ENCODE assay signal across 17 cellular contexts in the genomic region with DNA sequence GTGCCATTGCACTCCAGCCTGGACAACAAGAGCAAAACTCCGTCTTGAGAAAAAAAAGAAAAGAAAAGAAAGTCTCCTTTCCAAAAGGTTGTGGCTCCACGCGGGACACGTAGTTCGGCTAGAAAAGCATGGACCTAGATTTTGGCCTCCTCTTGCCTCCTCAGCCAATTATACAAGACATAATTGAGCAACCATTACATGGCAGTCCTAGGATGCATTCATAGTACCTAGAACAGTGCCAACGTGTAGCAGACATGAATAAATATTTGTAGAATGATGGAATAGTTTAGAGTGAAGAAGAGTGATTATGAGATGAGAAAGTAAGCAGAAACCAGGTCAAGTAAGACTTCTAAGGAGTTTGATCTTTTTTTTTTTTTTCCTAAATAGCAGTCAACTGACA.
DNase-seq lines count a peak whose midpoint lies in the region.
"Had no signal": no experiment of that assay in that cellular context is flagged by ENCODE, and none has a peak within 500 bp of the region (broad histone marks: within the 10 kb centered on the region; RNA-seq: fewer than 3 reads in every experiment).

No MANE protein-coding gene starts in this region.

- H3K36me3 ChIP-seq in Karpas-422 (ENCODE audit: insufficient read depth, low read length), result peaks cover 5% of the 10 kb centered on the region; the same call in 1 of the 2 replicates

- no peaks in the 10 kb centered on the region for H3K9me3 ChIP-seq in Karpas-422 (ENCODE audit: low read length)
- H3K9me3 ChIP-seq: A549, MG63 had no signal

- no peaks in the 10 kb centered on the region for H3K9me3 Mint-ChIP-seq in activated naive CD4-positive, alpha-beta T cell treated with anti-CD3 and anti-CD28 coated beads, Interleukin-2, amount 50 U/mL, for 24 hours

- H3K9me2 ChIP-seq in Karpas-422 (replicated peaks; ENCODE audit: insufficient read depth, low read length), result no peaks in the 10 kb centered on the region

- H3K9ac ChIP-seq in Karpas-422 (ENCODE audit: low read length), result no peak overlapping the region

- peaks cover 84% of the 10 kb centered on the region for H3K79me2 ChIP-seq in Karpas-422 (ENCODE audit: low read length)

- no peaks in the 10 kb centered on the region for H3K27me3 Mint-ChIP-seq in activated naive CD4-positive, alpha-beta T cell treated with anti-CD3 and anti-CD28 coated beads, Interleukin-2, amount 50 U/mL, for 24 hours

- DNase-seq in activated naive CD4-positive, alpha-beta T cell treated with Interleukin-2 at 50 U/mL for 16 hours, result no peak
- DNase-seq in Karpas-422 (no peak), epithelial cell of prostate (ENCODE audit: low read depth, low spot score) (no peak), superior temporal gyrus (ENCODE audit: extremely low spot score) (peak; percentile 4), NCI-H2081 (lab: John Stamatoyannopoulos, UW) (no peak), GM03348 (ENCODE audit: low spot score) (no peak), NCI-H2081 treated with DMSO at 0.1 percent for 48 hours (lab: John Stamatoyannopoulos, UW) (no peak)
- DNase-seq: C1 segment of cervical spinal cord, COR-L47, MG63, NCI-H1092, NCI-H2107, NCI-H226, NCI-H526, OCI-M1 had no signal

- peaks cover 65% of the 10 kb centered on the region for H3K4me1 ChIP-seq in Karpas-422 (ENCODE audit: low read length)

- H3K4me1 Mint-ChIP-seq in activated naive CD4-positive, alpha-beta T cell treated with anti-CD3 and anti-CD28 coated beads, Interleukin-2, amount 50 U/mL, for 24 hours, result peaks cover 66% of the 10 kb centered on the region

- peak overlapping the region; percentile 83; the same call in 1 of the 2 replicates for H3K27ac ChIP-seq in Karpas-422 (ENCODE audit: low read length)
- peak overlapping the region; percentile 52 for H3K27ac ChIP-seq in epithelial cell of prostate
- H3K27ac ChIP-seq: A549 had no signal

- H3K4me2 ChIP-seq in Karpas-422 (ENCODE audit: low read depth, low read length, poor library complexity, severe bottlenecking), result no peak overlapping the region
- H3K4me2 ChIP-seq: A549 had no signal

- H3K27me3 ChIP-seq in Karpas-422 (ENCODE audit: low read length), result no peaks in the 10 kb centered on the region
- H3K27me3 ChIP-seq: MG63 had no signal

- no peaks in the 10 kb centered on the region for H4K20me1 ChIP-seq in Karpas-422 (ENCODE audit: insufficient read depth, low read depth, low read length)

- H3K4me3 Mint-ChIP-seq in activated naive CD4-positive, alpha-beta T cell treated with anti-CD3 and anti-CD28 coated beads, Interleukin-2, amount 50 U/mL, for 24 hours, result no peak overlapping the region

- no peak overlapping the region for H3K4me3 ChIP-seq in Karpas-422 (ENCODE audit: low read length)
- H3K4me3 ChIP-seq: A549, MG63 had no signal

- H2AFZ ChIP-seq in Karpas-422 (ENCODE audit: low read length), result no peak overlapping the region

- peaks cover 11% of the 10 kb centered on the region for H3K36me3 Mint-ChIP-seq in activated naive CD4-positive, alpha-beta T cell treated with anti-CD3 and anti-CD28 coated beads, Interleukin-2, amount 50 U/mL, for 24 hours

- peak overlapping the region; percentile 24 for H3K27ac Mint-ChIP-seq in activated naive CD4-positive, alpha-beta T cell treated with anti-CD3 and anti-CD28 coated beads, Interleukin-2, amount 50 U/mL, for 24 hours
